Comparison of ENCODE assay signal across 19 cellular contexts in the genomic region with DNA sequence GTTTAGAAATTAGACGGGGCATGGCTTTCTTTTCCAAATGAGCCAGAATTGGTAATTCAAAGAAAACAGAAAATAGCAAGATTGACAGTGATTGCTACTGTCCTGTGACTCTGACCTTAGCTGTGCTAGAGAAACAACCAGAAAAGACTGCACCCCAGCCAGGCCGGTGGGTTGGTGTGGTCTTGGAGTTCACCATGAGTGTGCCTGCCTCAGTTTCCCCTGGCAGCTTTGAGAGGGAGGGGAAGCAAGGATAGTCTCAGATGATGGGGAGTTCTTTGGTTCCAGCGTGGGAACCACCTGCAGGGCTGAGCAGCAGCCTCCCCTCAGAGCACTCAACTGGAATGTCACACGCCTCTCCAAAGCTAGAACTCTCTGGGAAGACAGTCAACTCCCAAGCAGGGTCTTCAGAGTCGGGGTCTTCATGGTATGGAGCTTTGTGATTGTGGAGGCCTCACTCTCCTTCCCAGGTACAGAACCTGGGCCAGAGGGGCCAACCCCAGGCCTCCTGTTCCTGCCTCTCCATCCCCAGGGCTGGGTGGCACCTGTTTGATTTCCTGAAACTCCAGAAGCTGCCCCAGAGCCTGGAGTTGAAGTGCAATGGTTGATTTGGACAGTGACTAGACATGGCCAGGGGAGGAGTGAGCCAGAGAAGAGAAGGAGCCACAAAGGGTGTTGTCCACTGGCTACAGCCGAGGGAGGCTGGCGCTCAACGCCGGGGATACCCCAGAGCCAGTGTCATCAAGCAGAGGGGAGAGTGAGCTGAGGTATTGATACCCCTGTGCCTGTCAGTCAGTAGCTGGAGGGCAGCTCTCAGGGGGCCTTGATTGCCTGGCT. TPM values are rescaled to one million over a fixed set of nuclear protein-coding genes. Genes with fewer than 3 reads are reported as not detected.
DNase-seq lines count a peak whose midpoint lies in the region; ATAC-seq and TF ChIP-seq lines count a peak whose summit lies in the region.
"Had no signal": no experiment of that assay in that cellular context is flagged by ENCODE, and none has a peak within 500 bp of the region (broad histone marks: within the 10 kb centered on the region; RNA-seq: fewer than 3 reads in every experiment).

No MANE protein-coding gene starts in this region.

- intact Hi-C loops in spleen (cut with DNase I; ENCODE audit: low total_unique reads) = no loop called here

- no peak for TF ChIP-seq POLR2A in spleen (IDR thresholded peaks at IDR 0.05)

- 86 to 97% (median 90%) methylated on average over 7 to 9 of the region's 9 CpGs for WGBS in spleen, 5 donors

- H3K9me3 ChIP-seq in HEK293 (ENCODE audit: control insufficient read depth, insufficient read depth, low read depth, low read length) (no peaks in the 10 kb centered on the region), spleen (peaks cover 0 to 8% (median 0%) of the 10 kb centered on the region in 8 donors)
- H3K9me3 ChIP-seq: BLaER1 had no signal

- no peak overlapping the region for H3K4me3 ChIP-seq in HEK293 (ENCODE audit: low read depth, low read length)
- no peak overlapping the region for H3K4me3 ChIP-seq in spleen
- H3K4me3 ChIP-seq: BLaER1 had no signal

- no peak for TF ChIP-seq CTCF in HEK293 (tag by site-specific recombination; IDR thresholded peaks at IDR 0.05)
- TF ChIP-seq CTCF in RWPE1 (conservative IDR thresholded peaks at IDR 0.05; ENCODE audit: low read depth) = no peak
- TF ChIP-seq CTCF in spleen (IDR thresholded peaks at IDR 0.05 in 8 of 11, conservative IDR thresholded peaks at IDR 0.05 in 3 of 11) = no peak

- ATAC-seq in left lobe of liver (no peak), GM21786 (IDR thresholded peaks at IDR 0.05; ENCODE audit: unreplicated experiment) (no peak), GM19351 (IDR thresholded peaks at IDR 0.05; ENCODE audit: unreplicated experiment) (no peak)

- H3K27ac ChIP-seq in HEK293 (ENCODE audit: extremely low read depth, low read depth, low read length) = no peak overlapping the region
- peak overlapping the region; percentile 27 for H3K27ac ChIP-seq in RWPE1
- H3K27ac ChIP-seq in spleen = no peak overlapping the region
- H3K27ac ChIP-seq: BLaER1, HL-60 had no signal

- CTCF ChIA-PET in HEK293 (lab: Yijun Ruan, JAX) (interaction anchor here (0.6 kb wide), 2 partner anchors 24 to 1336 kb away, joined by 3 read pairs; no protein-coding TSS in a partner anchor), RWPE1 (lab: Yijun Ruan, JAX) (interaction anchor here (0.6 kb wide), 1 partner anchor 235 kb away, joined by 3 read pairs; no protein-coding TSS in a partner anchor)

- POLR2A ChIA-PET in HEK293 (lab: Yijun Ruan, JAX) = no interaction called here
- POLR2A ChIA-PET in RWPE1 (lab: Yijun Ruan, JAX; ENCODE audit: low non-redundant PET) = no interaction called here

- H3K4me1 ChIP-seq in HEK293 (ENCODE audit: control insufficient read depth, insufficient read depth, low read length) = no peaks in the 10 kb centered on the region
- H3K4me1 ChIP-seq in spleen = no peaks in the 10 kb centered on the region
- H3K4me1 ChIP-seq: BLaER1 had no signal

- peaks cover 0 to 78% (median 0%) of the 10 kb centered on the region in 7 donors for H3K27me3 ChIP-seq in spleen (replicated peaks in 1 of 7)
- H3K27me3 ChIP-seq: BLaER1 had no signal

- DNase-seq in RWPE1 (ENCODE audit: low spot score) (no peak), left lobe of liver (ENCODE audit: low spot score) (peak; percentile 26), spleen (peak; percentile 35), SK-N-DZ (ENCODE audit: low spot score) (no peak), NCI-H226 (no peak)
- DNase-seq: 8988T; CD4-positive, alpha-beta memory T cell; DMS153; DMS79; GDM1; GOT3; H9 had no signal

- H3K36me3 ChIP-seq in HEK293 (ENCODE audit: control insufficient read depth in 2 of 2, insufficient read depth in 1 of 2, low read length in 2 of 2) (peaks cover 10 to 74% of the 10 kb centered on the region in 2 experiments), spleen (no peaks in the 10 kb centered on the region)
- H3K36me3 ChIP-seq: BLaER1 had no signal

TF ChIP-seq in HEK293, 187 proteins besides CTCF, POLR2A, EP300 and RAD21:
- TF ChIP-seq, protein P1, sequence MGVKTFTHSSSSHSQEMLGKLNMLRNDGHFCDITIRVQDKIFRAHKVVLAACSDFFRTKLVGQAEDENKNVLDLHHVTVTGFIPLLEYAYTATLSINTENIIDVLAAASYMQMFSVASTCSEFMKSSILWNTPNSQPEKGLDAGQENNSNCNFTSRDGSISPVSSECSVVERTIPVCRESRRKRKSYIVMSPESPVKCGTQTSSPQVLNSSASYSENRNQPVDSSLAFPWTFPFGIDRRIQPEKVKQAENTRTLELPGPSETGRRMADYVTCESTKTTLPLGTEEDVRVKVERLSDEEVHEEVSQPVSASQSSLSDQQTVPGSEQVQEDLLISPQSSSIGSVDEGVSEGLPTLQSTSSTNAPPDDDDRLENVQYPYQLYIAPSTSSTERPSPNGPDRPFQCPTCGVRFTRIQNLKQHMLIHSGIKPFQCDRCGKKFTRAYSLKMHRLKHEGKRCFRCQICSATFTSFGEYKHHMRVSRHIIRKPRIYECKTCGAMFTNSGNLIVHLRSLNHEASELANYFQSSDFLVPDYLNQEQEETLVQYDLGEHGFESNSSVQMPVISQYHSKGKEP (tag by site-specific recombination; IDR thresholded peaks at IDR 0.05) = no peak
- peak; percentile 99 for TF ChIP-seq ZNF37A (tag by site-specific recombination; IDR thresholded peaks at IDR 0.05)
- TF ChIP-seq ZNF114 (tag by site-specific recombination; IDR thresholded peaks at IDR 0.05) = no peak
- peak; percentile 50 for TF ChIP-seq SCRT2 (tag by site-specific recombination; IDR thresholded peaks at IDR 0.05)
- no peak for TF ChIP-seq SP7 (tag by site-specific recombination; IDR thresholded peaks at IDR 0.05)
- TF ChIP-seq, protein P2, sequence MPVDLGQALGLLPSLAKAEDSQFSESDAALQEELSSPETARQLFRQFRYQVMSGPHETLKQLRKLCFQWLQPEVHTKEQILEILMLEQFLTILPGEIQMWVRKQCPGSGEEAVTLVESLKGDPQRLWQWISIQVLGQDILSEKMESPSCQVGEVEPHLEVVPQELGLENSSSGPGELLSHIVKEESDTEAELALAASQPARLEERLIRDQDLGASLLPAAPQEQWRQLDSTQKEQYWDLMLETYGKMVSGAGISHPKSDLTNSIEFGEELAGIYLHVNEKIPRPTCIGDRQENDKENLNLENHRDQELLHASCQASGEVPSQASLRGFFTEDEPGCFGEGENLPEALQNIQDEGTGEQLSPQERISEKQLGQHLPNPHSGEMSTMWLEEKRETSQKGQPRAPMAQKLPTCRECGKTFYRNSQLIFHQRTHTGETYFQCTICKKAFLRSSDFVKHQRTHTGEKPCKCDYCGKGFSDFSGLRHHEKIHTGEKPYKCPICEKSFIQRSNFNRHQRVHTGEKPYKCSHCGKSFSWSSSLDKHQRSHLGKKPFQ (tag by site-specific recombination; IDR thresholded peaks at IDR 0.05) = no peak
- TF ChIP-seq ZNF140 (tag by site-specific recombination; IDR thresholded peaks at IDR 0.05) = no peak
- TF ChIP-seq ZNF223 (tag by site-specific recombination; IDR thresholded peaks at IDR 0.05) = no peak

RNA-seq across cellular contexts. Expression of a gene that starts 35.7 kb away (rescaled TPM):
- not detected for total RNA-seq in left lobe of liver
- total RNA-seq in spleen = not detected
- not detected for polyA plus RNA-seq in spleen
- not detected in 2 replicates for polyA plus RNA-seq in SK-N-DZ (2014; cell fraction: cytosol; rRNA removed)
- not detected in 2 replicates for polyA plus RNA-seq in SK-N-DZ (2014; cell fraction: nucleus; rRNA removed)
- total RNA-seq: CD4-positive, alpha-beta memory T cell; H9 had no signal
- polyA plus RNA-seq: CD14-positive monocyte, IgD-negative memory B cell had no signal

Comparison
In these comparisons a context has a peak if more than half of its experiments do, and no peak if none do; other contexts are left out.
1. DNase-seq: peak in left lobe of liver (single experiment) and spleen (single experiment); none in RWPE1 (single experiment), SK-N-DZ (single experiment) and NCI-H226 (single experiment).